Comparison of ENCODE assay signal across 17 cellular contexts in the genomic region with DNA sequence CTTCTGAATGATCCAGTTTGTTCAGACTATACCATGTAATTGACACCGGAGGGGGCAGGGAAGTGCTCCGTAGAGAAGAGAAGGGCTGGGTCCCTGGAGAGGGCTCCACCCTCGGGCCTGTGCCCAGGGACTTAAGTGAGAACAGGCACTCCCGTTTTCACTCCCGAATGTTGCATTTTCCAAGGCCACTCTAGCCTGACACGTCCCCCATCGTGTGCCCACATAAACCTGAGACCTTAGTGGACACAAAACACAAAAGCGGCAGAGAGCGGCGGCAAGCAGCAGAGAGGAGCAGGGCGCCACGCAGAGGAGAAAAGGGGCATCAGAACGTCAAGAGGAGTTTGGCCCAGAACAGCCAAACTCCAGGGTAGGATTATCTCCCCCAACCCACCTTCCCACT.
A peak's percentile ranks its signal among the peaks of the same experiment; 100 is the strongest.
DNase-seq lines count a peak whose midpoint lies in the region; ATAC-seq, FAIRE-seq and TF ChIP-seq lines count a peak whose summit lies in the region.
"Had no signal": no experiment of that assay in that cellular context is flagged by ENCODE, and none has a peak within 500 bp of the region (broad histone marks: within the 10 kb centered on the region; RNA-seq: fewer than 3 reads in every experiment).

No MANE protein-coding gene starts in this region.

- no peak overlapping the region for H3K18ac ChIP-seq in IMR-90 (ENCODE audit: low read depth, low read length)

- intact Hi-C loops in A673 (cut with micrococcal nuclease; ENCODE audit: unreplicated experiment): no loop called here
- intact Hi-C loops in IMR-90 (cut with micrococcal nuclease): no loop called here
- intact Hi-C loops in HepG2 (cut with micrococcal nuclease; ENCODE audit: unreplicated experiment): no loop called here

- 0% methylated on average over 2 of the region's 13 CpGs; no CpG with 5 or more reads in 1 of the 2 experiments for WGBS in IMR-90 (ENCODE audit: extremely low coverage in 2 of 2, insufficient read length in 1 of 2), 2 experiments
- 2% methylated on average over 12 of the region's 13 CpGs for WGBS in HepG2 (ENCODE audit: low lambda C conversion rate)

- no peak overlapping the region for H3K56ac ChIP-seq in IMR-90 (ENCODE audit: extremely low read depth, insufficient read depth, low read length)

- no peak overlapping the region for H2BK15ac ChIP-seq in IMR-90 (ENCODE audit: low read depth, low read length)

- H4K8ac ChIP-seq in IMR-90 (ENCODE audit: low read depth in 2 of 2, low read length in 2 of 2): no peak overlapping the region

- ATAC-seq in IMR-90 (ENCODE audit: low read depth) (no peak), HepG2 (peak; percentile 72), GM19324 (IDR thresholded peaks at IDR 0.05; ENCODE audit: low FRiP score, unreplicated experiment) (no peak)

- CTCF ChIA-PET in A673 (lab: Charles Lee) (no interaction called here), IMR-90 (lab: Yijun Ruan, JAX) (no interaction called here), HepG2 (lab: Yijun Ruan, JAX; ENCODE audit: low intra/inter-chr PET ratio, low total read pairs) (no interaction called here)

- H2AK9ac ChIP-seq in IMR-90 (replicated peaks; ENCODE audit: low read depth, low read length, poor library complexity): no peak overlapping the region

- H2BK120ac ChIP-seq in IMR-90 (ENCODE audit: low read depth, low read length): no peak overlapping the region

- H3K9me1 ChIP-seq in IMR-90 (ENCODE audit: insufficient read depth, low read length): no peaks in the 10 kb centered on the region

- H3K4me1 ChIP-seq in A673 (ENCODE audit: insufficient read depth, low read length, poor library complexity, severe bottlenecking) (no peaks in the 10 kb centered on the region), IMR-90 (ENCODE audit: control insufficient read depth, insufficient read depth, low read length) (no peaks in the 10 kb centered on the region), HepG2 (ENCODE audit: insufficient read depth, low read length) (no peaks in the 10 kb centered on the region)
- H3K4me1 ChIP-seq: SJCRH30, tibial artery had no signal

- H3K9me3 ChIP-seq in A673 (ENCODE audit: low read depth, low read length, poor library complexity, severe bottlenecking) (no peaks in the 10 kb centered on the region), IMR-90 (ENCODE audit: control insufficient read depth, insufficient read depth, low read length) (peaks cover 3% of the 10 kb centered on the region; the same call in 1 of the 2 replicates), HepG2 (ENCODE audit: low read length) (no peaks in the 10 kb centered on the region)
- H3K9me3 ChIP-seq: SJCRH30, tibial artery had no signal

- POLR2A ChIA-PET in A673 (lab: Charles Lee; ENCODE audit: low non-redundant PET): no interaction called here
- POLR2A ChIA-PET in IMR-90 (lab: Charles Lee; ENCODE audit: unreplicated experiment): no interaction called here
- POLR2A ChIA-PET in HepG2 (lab: Yijun Ruan, JAX): no interaction called here

- TF ChIP-seq POLR2A in IMR-90 (IDR thresholded peaks at IDR 0.05; ENCODE audit: low read depth, low read length): no peak
- no peak for TF ChIP-seq POLR2A in HepG2 (IDR thresholded peaks at IDR 0.05; ENCODE audit: insufficient read depth in 1 of 2, low read depth in 2 of 2, low read length in 2 of 2)

- no peak overlapping the region for H3K14ac ChIP-seq in IMR-90 (replicated peaks; ENCODE audit: low read depth, low read length)

- H2BK20ac ChIP-seq in IMR-90 (ENCODE audit: low read depth, low read length): no peak overlapping the region

- TF ChIP-seq RAD21 in IMR-90 (IDR thresholded peaks at IDR 0.05; ENCODE audit: low read length) (no peak), HepG2 (CRISPR knock-in tag; IDR thresholded peaks at IDR 0.05) (no peak)

- H4K91ac ChIP-seq in IMR-90 (ENCODE audit: insufficient read depth, low read depth, low read length): no peak overlapping the region

- H3K4ac ChIP-seq in IMR-90 (ENCODE audit: low read depth, low read length): no peak overlapping the region

- H3K79me1 ChIP-seq in IMR-90 (ENCODE audit: low read depth in 1 of 2, low read length in 2 of 2): no peaks in the 10 kb centered on the region

- in situ Hi-C loops in IMR-90 (cut with MboI; ENCODE audit: low sequenced_read_pairs): no loop called here
- in situ Hi-C loops in HepG2 (cut with HindIII; ENCODE audit: extremely low pct_ligation_motif_present, low pct_unique_long_range_greater_than_20kb): no loop called here

- H3K79me2 ChIP-seq in HepG2 (ENCODE audit: insufficient read depth, low read length): no peaks in the 10 kb centered on the region

- no peak overlapping the region for H3K23ac ChIP-seq in IMR-90 (ENCODE audit: low read depth, low read length)

- FAIRE-seq in HepG2 (lab: Jason Lieb, UNC): no peak
- FAIRE-seq: D721Med, GM12891, HTR-8/SVneo had no signal

- H4K20me1 ChIP-seq in IMR-90 (ENCODE audit: insufficient read depth, low read length): no peaks in the 10 kb centered on the region
- H4K20me1 ChIP-seq in HepG2 (ENCODE audit: insufficient read depth, low read length): no peaks in the 10 kb centered on the region

- dilution Hi-C loops in IMR-90 (cut with HindIII; ENCODE audit: low sequenced_read_pairs, unreplicated experiment): no loop called here

- H3K27me3 ChIP-seq in A673 (replicated peaks; ENCODE audit: insufficient read depth, low read depth, low read length, poor library complexity): no peaks in the 10 kb centered on the region
- no peaks in the 10 kb centered on the region for H3K27me3 ChIP-seq in IMR-90 (ENCODE audit: control insufficient read depth, insufficient read depth, low read length)
- no peaks in the 10 kb centered on the region for H3K27me3 ChIP-seq in HepG2 (ENCODE audit: control insufficient read depth in 1 of 2, insufficient read depth in 2 of 2, low read length in 2 of 2)
- H3K27me3 ChIP-seq: SJCRH30, tibial artery had no signal

- H3K27ac ChIP-seq in A673 (ENCODE audit: low read depth, low read length, poor library complexity, severe bottlenecking): no peak overlapping the region
- no peak overlapping the region for H3K27ac ChIP-seq in IMR-90 (ENCODE audit: insufficient read depth, low read length)
- H3K27ac ChIP-seq in HepG2 (ENCODE audit: extremely low read length, insufficient read depth, low read length): no peak overlapping the region
- H3K27ac ChIP-seq: SJCRH30, tibial artery, VCaP had no signal

- DNase-seq in A673 (ENCODE audit: low spot score) (peak; percentile 33), IMR-90 (no peak), choroid plexus epithelial cell (ENCODE audit: low read depth) (peak; percentile 8), HepG2 (ENCODE audit: low spot score) (no peak), foreskin melanocyte (no peak), NCI-H1092 (lab: John Stamatoyannopoulos, UW) (no peak)
- DNase-seq in activated CD4-positive, CD25-positive, alpha-beta regulatory T cell (lab: John Stamatoyannopoulos, UW): no peak
- DNase-seq: activated naive CD8-positive, alpha-beta T cell treated with anti-CD3 and anti-CD28 coated beads, Interleukin-2, amount 10 ng/mL, durations not matched to agents 7 days and 5 days; HCEC 1CT; NCI-H1105 treated with DMSO at 0.1 percent for 48 hours; SJCRH30; tibial artery had no signal

- H3K4me3 ChIP-seq in A673 (ENCODE audit: low read depth, low read length, poor library complexity, severe bottlenecking) (no peak overlapping the region), IMR-90 (ENCODE audit: insufficient read depth, low read depth, low read length) (no peak overlapping the region), choroid plexus epithelial cell (ENCODE audit: low read depth, low read length) (peak overlapping the region; percentile 40), HepG2 (replicated peaks in 1 of 3; ENCODE audit: insufficient read depth in 1 of 3, low read depth in 2 of 3, low read length in 3 of 3) (0 out of 6 replicates have a peak overlapping the region, but pooled peaks of 1 of the 3 experiments have one; percentile 10)
- H3K4me3 ChIP-seq: SJCRH30, tibial artery had no signal

- no peak overlapping the region for H2AK5ac ChIP-seq in IMR-90 (ENCODE audit: low read depth, low read length)

- 0 out of 2 replicates have a peak, but pooled peaks have one; percentile 18 for TF ChIP-seq CTCF in A673 (conservative IDR thresholded peaks at IDR 0.05; ENCODE audit: low read depth, low read length)
- no peak for TF ChIP-seq CTCF in IMR-90 (conservative IDR thresholded peaks at IDR 0.05; ENCODE audit: low read depth, low read length)
- TF ChIP-seq CTCF in choroid plexus epithelial cell (conservative IDR thresholded peaks at IDR 0.05; ENCODE audit: low read depth, low read length): peak; percentile 48
- TF ChIP-seq CTCF in HepG2 (CRISPR knock-in tag; IDR thresholded peaks at IDR 0.05): peak; percentile 24; the same call in 1 of the 2 replicates

- H3K36me3 ChIP-seq in A673 (ENCODE audit: insufficient read depth, low read length, poor library complexity, severe bottlenecking) (no peaks in the 10 kb centered on the region), IMR-90 (ENCODE audit: control insufficient read depth, insufficient read depth, low read length) (no peaks in the 10 kb centered on the region), HepG2 (replicated peaks in 1 of 2; ENCODE audit: control insufficient read depth in 1 of 2, insufficient read depth in 2 of 2, low read length in 2 of 2) (no peaks in the 10 kb centered on the region)
- H3K36me3 ChIP-seq: SJCRH30, tibial artery had no signal

- H2BK5ac ChIP-seq in IMR-90 (ENCODE audit: low read depth, low read length, poor library complexity, severe bottlenecking): no peak overlapping the region

- TF ChIP-seq EP300 in HepG2 (IDR thresholded peaks at IDR 0.05; ENCODE audit: low read depth in 2 of 2, low read length in 2 of 2): no peak
- TF ChIP-seq EP300 in HepG2 (CRISPR knock-in tag; IDR thresholded peaks at IDR 0.05; ENCODE audit: borderline replicate concordance): no peak

- H2AFZ ChIP-seq in IMR-90 (replicated peaks; ENCODE audit: low read length, poor library complexity) (peak overlapping the region; percentile 14), HepG2 (ENCODE audit: low read length) (no peak overlapping the region)

- H3K9ac ChIP-seq in IMR-90 (ENCODE audit: low read depth, low read length) (no peak overlapping the region), HepG2 (ENCODE audit: insufficient read depth, low read depth, low read length) (no peak overlapping the region)

- no peak overlapping the region for H3K4me2 ChIP-seq in IMR-90 (ENCODE audit: low read depth, low read length)
- H3K4me2 ChIP-seq in HepG2 (ENCODE audit: low read depth, low read length): peak overlapping the region; percentile 53

- no peak overlapping the region for H4K5ac ChIP-seq in IMR-90 (ENCODE audit: low read depth, low read length)

- BruUV-seq in A673 (replicated peaks; lab: Mats Ljungman, UMichigan): no TSS peak
- BruUV-seq in IMR-90 (replicated peaks; lab: Mats Ljungman, UMichigan): no TSS peak
- no TSS peak for BruUV-seq in HepG2 (replicated peaks; lab: Mats Ljungman, UMichigan)

TF ChIP-seq in IMR-90, 13 proteins besides CTCF, POLR2A, EP300 and RAD21 (continues in another document):
- no peak for TF ChIP-seq MAFK (IDR thresholded peaks at IDR 0.05; ENCODE audit: low read depth, low read length)

Comparison
In these comparisons a context has a peak if more than half of its experiments do, and no peak if none do; other contexts are left out.
1. DNase-seq: peak in A673 (single experiment) and choroid plexus epithelial cell (single experiment); none in IMR-90 (single experiment), HepG2 (single experiment), foreskin melanocyte (single experiment), activated CD4-positive, CD25-positive, alpha-beta regulatory T cell (0 of 4) and NCI-H1092 (single experiment).